In the genomic region with DNA sequence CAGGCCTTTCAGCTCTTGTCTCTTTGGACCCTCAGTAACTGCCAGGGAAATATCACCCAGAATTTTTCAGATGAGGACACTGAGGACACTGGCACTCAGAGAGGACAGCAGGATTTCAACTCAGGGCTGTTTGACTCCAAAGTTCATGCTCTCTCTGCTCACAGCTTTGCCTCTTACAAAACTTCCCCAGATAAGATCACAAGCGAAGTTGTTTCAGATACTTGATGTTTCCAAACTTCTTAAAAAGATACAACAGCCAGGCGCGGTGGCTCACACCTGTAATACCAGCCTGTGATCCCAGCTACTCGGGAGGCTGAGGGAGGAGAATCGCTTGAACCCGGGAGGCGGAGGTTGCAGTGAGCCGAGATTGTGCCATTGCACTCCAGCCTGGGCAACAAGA, we compare ENCODE assay signal across 17 cellular contexts.
"Had no signal": no experiment of that assay in that cellular context is flagged by ENCODE, and none has a peak within 500 bp of the region (broad histone marks: within the 10 kb centered on the region; RNA-seq: fewer than 3 reads in every experiment).

No MANE protein-coding gene starts in this region.

- ATAC-seq: left colon; mucosa of descending colon; naive thymus-derived CD8-positive, alpha-beta T cell had no signal

- DNase-seq: colonic mucosa; dermis blood vessel endothelial cell; erythroblast; foreskin melanocyte; hippocampal formation; left colon; mammary epithelial cell; mucosa of descending colon; naive thymus-derived CD8-positive, alpha-beta T cell; sigmoid colon; stimulated activated CD4-positive, alpha-beta T cell treated with anti-CD3 and anti-CD28 coated beads, Interleukin-12 subunit alpha, Interleukin-12 subunit beta, amount 100 ng/mL, for 4 hours; stimulated activated naive CD4-positive, alpha-beta T cell; stomach; substantia nigra; transverse colon had no signal

- H3K4me3 ChIP-seq: colonic mucosa, mucosa of descending colon, sigmoid colon, skin epidermis, stomach, thoracic aorta, transverse colon had no signal

- H3K4me1 ChIP-seq: colonic mucosa had no signal

- H3K36me3 ChIP-seq: colonic mucosa, sigmoid colon, stomach, thoracic aorta, transverse colon had no signal

- H3K27ac ChIP-seq: colonic mucosa, sigmoid colon, skin epidermis, stomach, thoracic aorta, transverse colon had no signal

- H3K27me3 ChIP-seq: colonic mucosa, sigmoid colon, stomach, transverse colon had no signal

- H3K9me3 ChIP-seq: colonic mucosa, mucosa of descending colon, sigmoid colon, stomach, thoracic aorta, transverse colon had no signal
